In the genomic region with DNA sequence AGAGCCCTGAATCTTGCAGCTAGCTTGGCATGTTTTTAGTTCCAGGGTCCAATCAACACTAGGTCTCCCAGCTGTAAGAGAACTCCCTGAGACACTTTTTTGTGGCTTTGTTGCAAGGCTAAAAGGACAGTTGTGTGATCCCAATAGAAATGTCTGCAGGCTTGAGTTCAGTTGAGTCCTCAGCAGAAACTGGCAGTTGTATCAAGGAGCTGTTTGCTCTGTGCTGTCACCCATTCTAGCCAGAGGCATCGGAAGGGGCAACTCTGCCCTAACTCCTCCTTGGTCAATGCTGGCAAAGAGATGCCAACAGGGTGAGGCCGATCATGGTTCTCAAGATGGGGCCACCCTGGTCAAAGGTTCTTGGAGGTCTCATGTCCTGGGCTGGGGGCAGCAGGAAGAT, we compare ENCODE assay signal across 20 cellular contexts.
A peak's percentile ranks its signal among the peaks of the same experiment; 100 is the strongest.
DNase-seq lines count a peak whose midpoint lies in the region; ATAC-seq and TF ChIP-seq lines count a peak whose summit lies in the region.
"Had no signal": no experiment of that assay in that cellular context is flagged by ENCODE, and none has a peak within 500 bp of the region (broad histone marks: within the 10 kb centered on the region; RNA-seq: fewer than 3 reads in every experiment).

No MANE protein-coding gene starts in this region.

- H3K4me1 Mint-ChIP-seq in MCF 10A (ENCODE audit: insufficient read depth, unreplicated experiment), result peaks cover 18% of the 10 kb centered on the region
- H3K4me1 Mint-ChIP-seq: B cell had no signal

- peak; percentile 12 to 41 for DNase-seq in T47D (ENCODE audit: low read depth in 1 of 2, low spot score in 1 of 2)
- no peak for DNase-seq in MCF 10A (ENCODE audit: unreplicated experiment)
- peak; percentile 43 for DNase-seq in PC-3
- DNase-seq in RWPE2 (ENCODE audit: low spot score), result no peak
- no peak for DNase-seq in left lobe of liver (ENCODE audit: low spot score)
- DNase-seq in suprapubic skin (ENCODE audit: low spot score in 2 of 2), result no peak
- no peak for DNase-seq in islet precursor cell
- no peak for DNase-seq in stimulated activated CD4-positive, alpha-beta T cell treated with anti-CD3 and anti-CD28 coated beads, Interleukin-2, amount 100 ng/mL, for 48 hours
- DNase-seq: AML-193; Caco-2; Calu3; CD4-positive, alpha-beta T cell; CD8-positive, alpha-beta T cell; DMS79 treated with DMSO at 0.1 percent for 48 hours; GF-D8 had no signal

- peaks cover 39% of the 10 kb centered on the region for H3K4me1 ChIP-seq in PC-3 (ENCODE audit: insufficient read depth, low read length)
- H3K4me1 ChIP-seq in RWPE2 (ENCODE audit: insufficient read depth, poor library complexity, severe bottlenecking), result peaks cover 20% of the 10 kb centered on the region
- H3K4me1 ChIP-seq in suprapubic skin, result no peaks in the 10 kb centered on the region

- H3K79me2 ChIP-seq in PC-3 (ENCODE audit: low read length), result no peaks in the 10 kb centered on the region

- H3K9me3 Mint-ChIP-seq in MCF 10A (ENCODE audit: unreplicated experiment), result no peaks in the 10 kb centered on the region
- H3K9me3 Mint-ChIP-seq: CD4-positive, alpha-beta T cell; CD8-positive, alpha-beta T cell had no signal

- TF ChIP-seq EP300 in suprapubic skin (IDR thresholded peaks at IDR 0.05), result no peak

- H3K4me3 ChIP-seq in PC-3 (ENCODE audit: low read length), result peak overlapping the region; percentile 35; the same call in 1 of the 2 replicates
- H3K4me3 ChIP-seq in RWPE2 (ENCODE audit: severe bottlenecking), result no peak overlapping the region
- H3K4me3 ChIP-seq in suprapubic skin, result no peak overlapping the region
- H3K4me3 ChIP-seq: A549; BLaER1 treated with 17β-estradiol and CSF1 and Interleukin-3, amounts not matched to agents 10 nM and 100 nM had no signal

- no peaks in the 10 kb centered on the region for H3K9me2 ChIP-seq in PC-3 (replicated peaks; ENCODE audit: low read length)

- H3K36me3 Mint-ChIP-seq in MCF 10A (ENCODE audit: insufficient read depth, unreplicated experiment), result no peaks in the 10 kb centered on the region
- H3K36me3 Mint-ChIP-seq: CD8-positive, alpha-beta T cell had no signal

- H3K9me3 ChIP-seq in PC-3 (ENCODE audit: low read length) (no peaks in the 10 kb centered on the region), RWPE2 (ENCODE audit: severe bottlenecking) (no peaks in the 10 kb centered on the region), suprapubic skin (no peaks in the 10 kb centered on the region)
- H3K9me3 ChIP-seq: A549, Caco-2 had no signal

- H3K36me3 ChIP-seq in PC-3 (ENCODE audit: low read depth, low read length), result no peaks in the 10 kb centered on the region
- no peaks in the 10 kb centered on the region for H3K36me3 ChIP-seq in RWPE2 (ENCODE audit: low read depth)
- H3K36me3 ChIP-seq in suprapubic skin, result no peaks in the 10 kb centered on the region

- no peak for TF ChIP-seq POLR2A in suprapubic skin (IDR thresholded peaks at IDR 0.05)

- ATAC-seq in PC-3 (peak; percentile 59), RWPE2 (ENCODE audit: low read depth) (no peak), left lobe of liver (peak; percentile 58)
- ATAC-seq: A549; CD8-positive, alpha-beta T cell had no signal

- intact Hi-C loops in MCF 10A (cut with micrococcal nuclease) (no loop called here), PC-3 (cut with micrococcal nuclease) (loop anchor here (1.0 to 5.0 kb wide), 3 partner anchors 47 to 176 kb away; no protein-coding TSS in a partner anchor)

- no peak overlapping the region for H2AFZ ChIP-seq in PC-3 (ENCODE audit: low read length)

- CTCF ChIA-PET in MCF 10A (lab: Yijun Ruan, JAX) (interaction anchor here (0.7 to 4.8 kb wide), 8 partner anchors 41 to 336 kb away, joined by 3 to 51 read pairs (median 12); a partner anchor contains a TSS), PC-3 (lab: Charles Lee) (interaction anchor here (1.4 kb wide), 1 partner anchor 233 kb away, joined by 5 read pairs; no protein-coding TSS in a partner anchor)

- H3F3A ChIP-seq in PC-3 (ENCODE audit: low read length, unreplicated experiment), result no peaks in the 10 kb centered on the region

- no peak overlapping the region for H3K27ac Mint-ChIP-seq in MCF 10A (ENCODE audit: low read depth, unreplicated experiment)
- H3K27ac Mint-ChIP-seq: B cell; CD4-positive, alpha-beta T cell; CD8-positive, alpha-beta T cell had no signal

- H3K27me3 ChIP-seq in PC-3 (ENCODE audit: low read length), result no peaks in the 10 kb centered on the region
- no peaks in the 10 kb centered on the region for H3K27me3 ChIP-seq in RWPE2 (ENCODE audit: insufficient read depth, poor library complexity, severe bottlenecking)
- peaks cover 29% of the 10 kb centered on the region for H3K27me3 ChIP-seq in suprapubic skin
- H3K27me3 ChIP-seq: BLaER1 treated with 17β-estradiol and CSF1 and Interleukin-3, amounts not matched to agents 10 nM and 100 nM had no signal

- no peaks in the 10 kb centered on the region for H4K20me1 ChIP-seq in PC-3 (ENCODE audit: low read length)
- H4K20me1 ChIP-seq: BLaER1 treated with 17β-estradiol and CSF1 and Interleukin-3, amounts not matched to agents 10 nM and 100 nM had no signal

- TF ChIP-seq CTCF in MCF 10A (IDR thresholded peaks at IDR 0.05; ENCODE audit: unreplicated experiment), result no peak
- TF ChIP-seq CTCF in PC-3 (conservative IDR thresholded peaks at IDR 0.05; ENCODE audit: low read depth, low read length), result no peak
- TF ChIP-seq CTCF in RWPE2 (IDR thresholded peaks at IDR 0.05; ENCODE audit: poor library complexity, severe bottlenecking), result no peak
- no peak for TF ChIP-seq CTCF in suprapubic skin (IDR thresholded peaks at IDR 0.05)

- H3K27ac ChIP-seq in PC-3 (ENCODE audit: low read length), result peak overlapping the region; percentile 75
- H3K27ac ChIP-seq in RWPE2 (ENCODE audit: poor library complexity, severe bottlenecking), result peak overlapping the region; percentile 26
- no peak overlapping the region for H3K27ac ChIP-seq in suprapubic skin
- H3K27ac ChIP-seq: 22Rv1; A549; BLaER1 treated with 17β-estradiol and CSF1 and Interleukin-3, amounts not matched to agents 10 nM and 100 nM; C4-2B had no signal

- peak overlapping the region; percentile 73 for H3K4me2 ChIP-seq in PC-3 (ENCODE audit: low read length)
- H3K4me2 ChIP-seq: A549; BLaER1 treated with 17β-estradiol and CSF1 and Interleukin-3, amounts not matched to agents 10 nM and 100 nM had no signal

- POLR2A ChIA-PET in MCF 10A (lab: Yijun Ruan, JAX), result interaction anchor here (1.1 to 1.7 kb wide), 3 partner anchors 223 to 244 kb away, joined by 3 to 6 read pairs (median 5); a partner anchor contains a TSS
- POLR2A ChIA-PET in PC-3 (lab: Charles Lee; ENCODE audit: unreplicated experiment), result no interaction called here

- no peaks in the 10 kb centered on the region for H3K27me3 Mint-ChIP-seq in MCF 10A (ENCODE audit: insufficient read depth, unreplicated experiment)

- in situ Hi-C loops in T47D (cut with HindIII; ENCODE audit: low pct_unique_long_range_greater_than_20kb, low sequenced_read_pairs), result no loop called here

- WGBS in suprapubic skin, result no CpG with 5 or more reads among the region's 2 CpGs

- H3K9ac ChIP-seq in PC-3 (ENCODE audit: low read length), result no peak overlapping the region
- H3K9ac ChIP-seq: BLaER1 treated with 17β-estradiol and CSF1 and Interleukin-3, amounts not matched to agents 10 nM and 100 nM had no signal

- no peak overlapping the region for H3K4me3 Mint-ChIP-seq in MCF 10A (ENCODE audit: unreplicated experiment)
- H3K4me3 Mint-ChIP-seq: B cell; CD4-positive, alpha-beta T cell; CD8-positive, alpha-beta T cell had no signal

- no TSS peak for BruUV-seq in MCF 10A (replicated peaks; lab: Mats Ljungman, UMichigan)
- no TSS peak for BruUV-seq in PC-3 (replicated peaks; lab: Mats Ljungman, UMichigan)

Comparison
In these comparisons a context has a peak if more than half of its experiments do, and no peak if none do; other contexts are left out.
1. DNase-seq: peak in T47D (2 of 2) and PC-3 (single experiment); none in MCF 10A (single experiment), RWPE2 (single experiment), left lobe of liver (single experiment), suprapubic skin (0 of 2), islet precursor cell (single experiment) and stimulated activated CD4-positive, alpha-beta T cell treated with anti-CD3 and anti-CD28 coated beads, Interleukin-2, amount 100 ng/mL, for 48 hours (0 of 2).